In the genomic region with DNA sequence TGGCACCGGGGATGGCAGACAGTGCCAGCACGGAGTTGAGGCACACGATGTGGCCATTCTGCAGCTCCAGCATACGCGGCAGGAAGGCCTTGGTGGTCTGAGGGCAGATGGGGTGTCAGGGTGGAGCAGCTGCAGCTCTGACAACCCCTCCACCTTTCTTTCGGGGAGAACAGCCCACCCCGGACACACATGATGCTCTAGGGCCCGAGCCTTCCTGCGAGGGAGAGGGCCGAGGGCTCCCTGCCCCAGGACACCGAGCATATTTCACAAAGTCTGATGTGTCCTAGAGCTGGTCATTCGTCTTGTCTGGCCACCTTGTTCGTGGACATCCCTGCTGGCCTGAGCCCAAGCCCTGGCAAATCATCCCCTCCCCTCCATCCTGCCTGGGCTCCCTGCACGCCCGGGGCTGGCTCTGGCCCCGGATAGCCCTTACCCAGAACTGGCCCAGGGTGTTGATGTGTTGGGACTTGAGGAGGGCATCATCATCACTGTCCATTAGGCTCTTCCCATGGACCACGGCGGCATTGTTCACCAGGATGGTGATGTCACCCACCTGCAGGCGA, we compare ENCODE assay signal across 2 cellular contexts.
A peak's percentile ranks its signal among the peaks of the same experiment; 100 is the strongest.
TF ChIP-seq lines count a peak whose summit lies in the region.

No MANE protein-coding gene starts in this region.

TF ChIP-seq in K562, 482 proteins besides CTCF, POLR2A, EP300 and RAD21:
- TF ChIP-seq HMGN3 (IDR thresholded peaks at IDR 0.05; ENCODE audit: borderline replicate concordance, extremely low read depth, insufficient read length, low read depth, low read length) (peak; percentile 10), POLR2G (IDR thresholded peaks at IDR 0.05; ENCODE audit: low read depth, low read length) (peak; percentile 48), SIN3B (IDR thresholded peaks at IDR 0.05; ENCODE audit: low read depth) (no peak)

TF ChIP-seq in HepG2, 621 proteins besides CTCF, POLR2A, EP300 and RAD21:
- TF ChIP-seq RBM22 (optimal IDR thresholded peaks at IDR 0.05; ENCODE audit: low read length) (peak; percentile 93), AGO2 (optimal IDR thresholded peaks at IDR 0.05; ENCODE audit: low read depth, low read length) (peak; percentile 77), SALL1 (CRISPR knock-in tag; IDR thresholded peaks at IDR 0.05) (no peak), POLR2AphosphoS5 (IDR thresholded peaks at IDR 0.05; ENCODE audit: low read depth, low read length) (0 out of 2 replicates have a peak, but pooled peaks have one; percentile 22)
